ENCODE assay signal across 29 cellular contexts in genomic region chr11:12392672-12393071, GRCh38. TPM values are rescaled to one million over a fixed set of nuclear protein-coding genes. Genes with fewer than 3 reads are reported as not detected.
"Had no signal": no experiment of that assay in that cellular context is flagged by ENCODE, and none has a peak within 500 bp of the region (broad histone marks: within the 10 kb centered on the region; RNA-seq: fewer than 3 reads in every experiment).

No MANE protein-coding gene starts in this region.

- DNase-seq: activated CD4-positive, alpha-beta T cell treated with anti-CD3 and anti-CD28 coated beads for 48 hours; activated CD4-positive, alpha-beta T cell treated with anti-CD3 and anti-CD28 coated beads, Interleukin-2, amount 50 U/mL, for 48 hours; activated CD8-positive, alpha-beta memory T cell treated with anti-CD3 and anti-CD28 coated beads for 24 hours; activated effector memory CD4-positive, alpha-beta T cell treated with anti-CD3 and anti-CD28 coated beads, Interleukin-2, amount 50 U/mL, for 16 hours; activated naive CD4-positive, alpha-beta T cell treated with anti-CD3 and anti-CD28 coated beads for 36 hours; activated naive CD8-positive, alpha-beta T cell treated with anti-CD3 and anti-CD28 coated beads for 36 hours; adrenal gland; dorsolateral prefrontal cortex; effector memory CD4-positive, alpha-beta T cell; glutamatergic neuron; islet precursor cell; left cardiac atrium; left ventricle myocardium superior; naive B cell; nucleus accumbens; right cardiac atrium; stimulated activated CD4-positive, alpha-beta T cell treated with anti-CD3 and anti-CD28 coated beads, Interleukin-4, amount 100 ng/mL, for 1 hour; stimulated activated naive CD8-positive, alpha-beta T cell treated with anti-CD3 and anti-CD28 coated beads, Interleukin-15, Interleukin-2, amounts not matched to agents 100 U/mL and 50 U/mL, for 24 hours; substantia nigra; T-helper 17 cell; T1000; upper lobe of left lung; WERI-Rb-1 had no signal

- H3K36me3 ChIP-seq: adrenal gland, upper lobe of left lung, WERI-Rb-1 had no signal

- FAIRE-seq: frontal cortex had no signal

- H3K27ac ChIP-seq: adrenal gland, ascending aorta, coronary artery, dorsolateral prefrontal cortex, parathyroid adenoma, upper lobe of left lung, WERI-Rb-1 had no signal

- ATAC-seq: activated CD4-positive, CD25-positive, alpha-beta regulatory T cell treated with anti-CD3 and anti-CD28 coated beads, Interleukin-2, amount 50 U/mL, for 24 hours; left cardiac atrium; left ventricle myocardium superior; right cardiac atrium; stimulated activated naive CD8-positive, alpha-beta T cell treated with anti-CD3 and anti-CD28 coated beads, Interleukin-15, Interleukin-2, amounts not matched to agents 100 U/mL and 50 U/mL, for 24 hours; T-helper 17 cell had no signal

- H3K4me3 ChIP-seq: adrenal gland, ascending aorta, coronary artery, dorsolateral prefrontal cortex, upper lobe of left lung had no signal

- H3K27me3 ChIP-seq: adrenal gland, ascending aorta, upper lobe of left lung had no signal

- H3K9me3 ChIP-seq: adrenal gland, ascending aorta, upper lobe of left lung had no signal

RNA-seq across cellular contexts. Expression of gene PARVA, which starts 15.3 kb away (rescaled TPM):
- total RNA-seq: activated T-helper 1 cell treated with anti-CD3 and anti-CD28 coated beads, Interleukin-12 subunit alpha, Interleukin-12 subunit beta, Interleukin-2, Interleukin-4 antibody, amounts not matched to agents 30 ng/mL and 10 ng/mL and 1 ng/mL, durations not matched to agents 14 hours and 24 hours and 36 hours had no signal
